In the genomic region with DNA sequence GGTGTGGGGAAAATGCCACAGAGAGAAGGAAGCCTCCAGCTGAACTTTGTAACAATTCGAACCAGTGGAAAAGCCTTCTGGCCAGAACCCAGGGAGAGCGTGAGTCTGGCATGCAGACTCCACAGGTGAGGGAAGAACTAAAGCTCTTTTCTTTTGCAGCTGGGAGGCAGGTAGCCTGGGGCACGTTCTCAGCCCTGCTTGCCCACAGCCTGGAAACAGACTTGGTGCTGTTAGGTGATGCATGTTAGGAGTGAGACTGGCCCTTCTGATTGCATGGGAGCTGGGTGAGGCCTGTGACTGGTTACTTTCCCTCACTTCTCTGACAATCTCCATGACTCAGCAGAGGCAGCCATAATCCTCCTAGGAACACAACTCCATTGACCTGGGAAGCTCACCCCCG, we compare ENCODE assay signal across 8 cellular contexts.
"Had no signal": no experiment of that assay in that cellular context is flagged by ENCODE, and none has a peak within 500 bp of the region (broad histone marks: within the 10 kb centered on the region; RNA-seq: fewer than 3 reads in every experiment).

No MANE protein-coding gene starts in this region.

- H3K4me3 Mint-ChIP-seq: HFFc6 had no signal

- H3K27ac Mint-ChIP-seq: HFFc6 had no signal

- DNase-seq: GM23248, GOT3, H7, HFFc6, IMR-90 had no signal

- ATAC-seq: HCT116, K562 had no signal

- H3K4me3 ChIP-seq: GM23248, HAP-1, K562 had no signal
